In genomic region chr14:88872976-88873375, GRCh38 we compare ENCODE assay signal across 16 cellular contexts. TPM values are rescaled to one million over a fixed set of nuclear protein-coding genes. Genes with fewer than 3 reads are reported as not detected.
A peak's percentile ranks its signal among the peaks of the same experiment; 100 is the strongest.
DNase-seq lines count a peak whose midpoint lies in the region; ATAC-seq and TF ChIP-seq lines count a peak whose summit lies in the region.
"Had no signal": no experiment of that assay in that cellular context is flagged by ENCODE, and none has a peak within 500 bp of the region (broad histone marks: within the 10 kb centered on the region; RNA-seq: fewer than 3 reads in every experiment).

No MANE protein-coding gene starts in this region.

- H4K20me1 ChIP-seq in GM23338 (replicated peaks; ENCODE audit: insufficient read depth) = no peaks in the 10 kb centered on the region
- H4K20me1 ChIP-seq: BLaER1 had no signal

- peak overlapping the region; percentile 28; the same call in 1 of the 2 replicates for H3K27ac Mint-ChIP-seq in GM23338
- peak overlapping the region in 1 of 10 donors; percentile 2 for H3K27ac Mint-ChIP-seq in naive thymus-derived CD8-positive, alpha-beta T cell
- H3K27ac Mint-ChIP-seq: CD8-positive, alpha-beta memory T cell had no signal

- no peak overlapping the region for H3K4me3 ChIP-seq in GM23338
- H3K4me3 ChIP-seq: BLaER1 had no signal

- no peak for DNase-seq in GM23338 (ENCODE audit: low spot score)
- peak; percentile 48 for DNase-seq in SK-MEL-5 (ENCODE audit: low read depth, low spot score)
- peak; percentile 35 for DNase-seq in globus pallidus (ENCODE audit: low spot score)
- peak; percentile 63 for DNase-seq in sciatic nerve (ENCODE audit: low spot score)
- no peak for DNase-seq in naive thymus-derived CD8-positive, alpha-beta T cell
- DNase-seq: 8988T; AML-193; Caco-2; CD8-positive, alpha-beta memory T cell; DND-41; GDM1 had no signal

- intact Hi-C loops in sciatic nerve (cut with DNase I) = no loop called here

- no peak overlapping the region for H3K4me2 ChIP-seq in GM23338
- H3K4me2 ChIP-seq: BLaER1 had no signal

- POLR2A ChIA-PET in naive thymus-derived CD8-positive, alpha-beta T cell (lab: Charles Lee) = no interaction called here

- H3K9me2 ChIP-seq in GM23338 (ENCODE audit: insufficient read depth) = no peaks in the 10 kb centered on the region

- no peaks in the 10 kb centered on the region for H3K36me3 ChIP-seq in GM23338 (ENCODE audit: insufficient read depth)
- H3K36me3 ChIP-seq: BLaER1 had no signal

- TF ChIP-seq CTCF in GM23338 (conservative IDR thresholded peaks at IDR 0.05; ENCODE audit: low read depth in 2 of 2) = no peak

- no peaks in the 10 kb centered on the region for H3K27me3 Mint-ChIP-seq in GM23338 (ENCODE audit: insufficient read depth, low read depth, poor library complexity)
- no peaks in the 10 kb centered on the region for H3K27me3 Mint-ChIP-seq in naive thymus-derived CD8-positive, alpha-beta T cell
- H3K27me3 Mint-ChIP-seq: CD8-positive, alpha-beta memory T cell had no signal

- no peaks in the 10 kb centered on the region for H3K79me2 ChIP-seq in GM23338 (replicated peaks; ENCODE audit: insufficient read depth)

- no peak overlapping the region for H2AFZ ChIP-seq in GM23338

- H3K27ac ChIP-seq in GM23338 (ENCODE audit: low read depth) = no peak overlapping the region
- H3K27ac ChIP-seq: BLaER1 had no signal

- no peak overlapping the region for H3K4me3 Mint-ChIP-seq in GM23338
- H3K4me3 Mint-ChIP-seq in naive thymus-derived CD8-positive, alpha-beta T cell = no peak overlapping the region
- H3K4me3 Mint-ChIP-seq: CD8-positive, alpha-beta memory T cell had no signal

- H3K4me1 Mint-ChIP-seq in GM23338 = no peaks in the 10 kb centered on the region
- peaks cover 0 to 6% (median under 1%) of the 10 kb centered on the region in 4 donors for H3K4me1 Mint-ChIP-seq in naive thymus-derived CD8-positive, alpha-beta T cell
- H3K4me1 Mint-ChIP-seq: CD8-positive, alpha-beta memory T cell had no signal

- H3K4me1 ChIP-seq in GM23338 (ENCODE audit: insufficient read depth) = no peaks in the 10 kb centered on the region
- H3K4me1 ChIP-seq: BLaER1, Caco-2 had no signal

- H3K9me3 Mint-ChIP-seq in GM23338 = no peaks in the 10 kb centered on the region
- H3K9me3 Mint-ChIP-seq in naive thymus-derived CD8-positive, alpha-beta T cell = no peaks in the 10 kb centered on the region
- H3K9me3 Mint-ChIP-seq: CD8-positive, alpha-beta memory T cell had no signal

- no peaks in the 10 kb centered on the region for H3K27me3 ChIP-seq in GM23338 (ENCODE audit: insufficient read depth)
- H3K27me3 ChIP-seq: BLaER1 had no signal

- ATAC-seq in GM23338 = no peak
- peak; percentile 80 for ATAC-seq in sciatic nerve
- ATAC-seq in HG03135 (IDR thresholded peaks at IDR 0.05; ENCODE audit: unreplicated experiment) = no peak
- ATAC-seq in naive thymus-derived CD8-positive, alpha-beta T cell = no peak
- no peak for ATAC-seq in HG03139 (IDR thresholded peaks at IDR 0.05; ENCODE audit: unreplicated experiment)
- ATAC-seq: HCT116, HepG2 had no signal

- in situ Hi-C loops in SK-MEL-5 (cut with HindIII; ENCODE audit: low pct_unique_long_range_greater_than_20kb, low sequenced_read_pairs) = no loop called here

- no peaks in the 10 kb centered on the region for H3K36me3 Mint-ChIP-seq in GM23338 (ENCODE audit: low read depth)
- H3K36me3 Mint-ChIP-seq in naive thymus-derived CD8-positive, alpha-beta T cell = peaks cover 0 to 7% (median 3%) of the 10 kb centered on the region in 3 donors

- no peaks in the 10 kb centered on the region for H3F3A ChIP-seq in GM23338 (replicated peaks; ENCODE audit: low read depth)

TF ChIP-seq in GM23338, 12 proteins besides CTCF, POLR2A, EP300 and RAD21:
- TF ChIP-seq POLR2AphosphoS5 (IDR thresholded peaks at IDR 0.05; ENCODE audit: low read depth) (no peak), EZH2phosphoT487 (IDR thresholded peaks at IDR 0.05; ENCODE audit: unreplicated experiment) (no peak)

RNA-seq across cellular contexts. Expression of gene TTC8, which starts 48.5 kb away (rescaled TPM):
- 10.5 and 15.0 TPM in 2 replicates for total RNA-seq in GM23338 (2014; rRNA removed; shearing (Covaris generic))
- 7.1 and 7.5 TPM in 2 replicates for polyA plus RNA-seq in GM23338 (2016; fragmentation: Nextera tagmentation; extraction: Ambion mirVana)
- total RNA-seq in SK-MEL-5 (2014; rRNA removed; shearing (Covaris generic)) = 32.2 and 45.8 TPM in 2 replicates
- 29.4 and 44.4 TPM in 2 replicates for polyA plus RNA-seq in SK-MEL-5 (2015; cell fraction: cytosol; rRNA removed)
- polyA plus RNA-seq in SK-MEL-5 (2015; cell fraction: nucleus; rRNA removed) = 46.6 and 47.4 TPM in 2 replicates
- 28.1 TPM for total RNA-seq in sciatic nerve
- 1 to 10 TPM; 3.7 to 3.8 TPM for total RNA-seq in naive thymus-derived CD8-positive, alpha-beta T cell
- 1 to 10 TPM; 1.2 to 1.8 (median 1.5) TPM for polyA plus RNA-seq in naive thymus-derived CD8-positive, alpha-beta T cell

Comparison
In these comparisons a context has a peak if more than half of its experiments do, and no peak if none do; other contexts are left out.
1. DNase-seq: peak in SK-MEL-5 (single experiment), globus pallidus (single experiment) and sciatic nerve (single experiment); none in GM23338 (single experiment) and naive thymus-derived CD8-positive, alpha-beta T cell (0 of 10).